ENCODE assay signal across 7 cellular contexts in genomic region chr20:49783021-49783420, GRCh38. TPM values are rescaled to one million over a fixed set of nuclear protein-coding genes. Genes with fewer than 3 reads are reported as not detected.
DNase-seq lines count a peak whose midpoint lies in the region; ATAC-seq, FAIRE-seq and TF ChIP-seq lines count a peak whose summit lies in the region.
"Not testable (repeated sequence)": the region's sequence is repeated elsewhere in the genome, so short reads cannot be mapped to it uniquely, and the experiment has no call there.

No MANE protein-coding gene starts in this region.

- not testable (repeated sequence) for TF ChIP-seq RAD21 in K562 (CRISPR knock-in tag; conservative IDR thresholded peaks at IDR 0.05 in 1 of 2, IDR thresholded peaks at IDR 0.05 in 1 of 2); HepG2 (CRISPR knock-in tag; IDR thresholded peaks at IDR 0.05)

- not testable (repeated sequence) for H3K4me3 ChIP-seq in ACC112 (ENCODE audit: low read depth, low read length); SU-DHL-6 (ENCODE audit: insufficient read depth, low read length, poor library complexity, severe bottlenecking); K562; HepG2 (replicated peaks in 1 of 3; ENCODE audit: insufficient read depth in 1 of 3, low read depth in 2 of 3, low read length in 3 of 3); neural progenitor cell; trophoblast cell (ENCODE audit: low read depth, low read length)

- H3K4me2 ChIP-seq in H9 (ENCODE audit: insufficient read depth, insufficient read length, low read length); SU-DHL-6 (ENCODE audit: low read depth, low read length, poor library complexity, severe bottlenecking); K562 (ENCODE audit: insufficient read depth, low read length); HepG2 (ENCODE audit: low read depth, low read length); neural progenitor cell; trophoblast cell (ENCODE audit: low read length): not testable (repeated sequence)

- not testable (repeated sequence) for H4K91ac ChIP-seq in H9 (ENCODE audit: insufficient read length, low read depth, low read length); trophoblast cell (ENCODE audit: low read depth, low read length)

- in situ Hi-C loops in K562 (cut with MboI); HepG2 (cut with HindIII; ENCODE audit: extremely low pct_ligation_motif_present, low pct_unique_long_range_greater_than_20kb): not testable (repeated sequence)

- not testable (repeated sequence) for H3T11ph ChIP-seq in H9 (ENCODE audit: low read length)

- intact Hi-C loops in K562 (cut with micrococcal nuclease); HepG2 (cut with micrococcal nuclease; ENCODE audit: unreplicated experiment): not testable (repeated sequence)

- H3K27me3 ChIP-seq in ACC112 (ENCODE audit: insufficient read depth, low read length); H9 (ENCODE audit: insufficient read depth, low read length); SU-DHL-6 (ENCODE audit: low read length); K562 (ENCODE audit: control insufficient read depth in 2 of 2, insufficient read depth in 2 of 2, low read length in 2 of 2); HepG2 (ENCODE audit: control insufficient read depth in 1 of 2, insufficient read depth in 2 of 2, low read length in 2 of 2); neural progenitor cell; trophoblast cell (ENCODE audit: insufficient read depth, low read length): not testable (repeated sequence)

- H2AK5ac ChIP-seq in H9 (ENCODE audit: insufficient read length, low read length); trophoblast cell (ENCODE audit: low read length): not testable (repeated sequence)

- not testable (repeated sequence) for BruUV-seq in K562 (replicated peaks; lab: Mats Ljungman, UMichigan); HepG2 (replicated peaks; lab: Mats Ljungman, UMichigan)

- H3K4ac ChIP-seq in H9 (ENCODE audit: low read depth, low read length); trophoblast cell (ENCODE audit: low read depth, low read length): not testable (repeated sequence)

- not testable (repeated sequence) for H3K27ac ChIP-seq in ACC112 (ENCODE audit: low read depth, low read length); H9 (ENCODE audit: insufficient read length, low read depth, low read length); HepG2 (ENCODE audit: extremely low read length, insufficient read depth, low read length); neural progenitor cell; trophoblast cell (ENCODE audit: low read depth, low read length)
- H3K27ac ChIP-seq in SU-DHL-6 (ENCODE audit: low read depth, low read length): peak overlapping the region; percentile 37; the same call in 1 of the 2 replicates
- peak overlapping the region; percentile 33; the same call in 1 of the 3 replicates for H3K27ac ChIP-seq in K562 (ENCODE audit: extremely low read depth, low read depth, low read length)

- TF ChIP-seq POLR2A in K562 (conservative IDR thresholded peaks at IDR 0.05); HepG2 (IDR thresholded peaks at IDR 0.05; ENCODE audit: insufficient read depth in 1 of 2, low read depth in 2 of 2, low read length in 2 of 2): not testable (repeated sequence)

- not testable (repeated sequence) for H3K9me2 ChIP-seq in SU-DHL-6 (replicated peaks; ENCODE audit: insufficient read depth, low read length)

- H3K18ac ChIP-seq in H9 (ENCODE audit: insufficient read length, low read depth, low read length); trophoblast cell (ENCODE audit: low read length): not testable (repeated sequence)

- not testable (repeated sequence) for H4K5ac ChIP-seq in H9 (ENCODE audit: insufficient read length, low read depth, low read length)

- H3K9me1 ChIP-seq in K562 (ENCODE audit: control insufficient read depth, insufficient read depth, low read length): not testable (repeated sequence)

- H3K27me3 Mint-ChIP-seq in H9 (ENCODE audit: low read depth): not testable (repeated sequence)
- peaks cover 10% of the 10 kb centered on the region for H3K27me3 Mint-ChIP-seq in neural progenitor cell (ENCODE audit: insufficient read depth, low read depth)

- not testable (repeated sequence) for H3K36me3 ChIP-seq in ACC112 (ENCODE audit: insufficient read depth, low read length); SU-DHL-6 (ENCODE audit: low read length); K562 (ENCODE audit: control insufficient read depth, insufficient read depth, low read length); HepG2 (replicated peaks in 1 of 2; ENCODE audit: control insufficient read depth in 1 of 2, insufficient read depth in 2 of 2, low read length in 2 of 2); neural progenitor cell; trophoblast cell (ENCODE audit: control insufficient read depth in 1 of 2, insufficient read depth in 2 of 2, low read length in 2 of 2)

- not testable (repeated sequence) for TF ChIP-seq CTCF in H9 (conservative IDR thresholded peaks at IDR 0.05); SU-DHL-6 (IDR thresholded peaks at IDR 0.05; ENCODE audit: insufficient read depth, low read length, poor library complexity, severe bottlenecking); K562 (IDR thresholded peaks at IDR 0.05 in 2 of 3, conservative IDR thresholded peaks at IDR 0.05 in 1 of 3; ENCODE audit: insufficient read depth in 2 of 3, low read depth in 1 of 3, low read length in 3 of 3); HepG2 (CRISPR knock-in tag; IDR thresholded peaks at IDR 0.05); neural progenitor cell (IDR thresholded peaks at IDR 0.05)

- H3K23ac ChIP-seq in H9 (ENCODE audit: insufficient read length, low read depth, low read length); trophoblast cell (ENCODE audit: low read length): not testable (repeated sequence)

- H3K9me3 ChIP-seq in H9 (ENCODE audit: control insufficient read depth, low read depth, low read length); SU-DHL-6 (ENCODE audit: insufficient read depth, low read length); K562 (replicated peaks; ENCODE audit: control insufficient read depth, insufficient read depth, low read depth, low read length); HepG2 (ENCODE audit: low read length); neural progenitor cell (ENCODE audit: low read depth); trophoblast cell (ENCODE audit: insufficient read depth, low read depth, low read length): not testable (repeated sequence)

- H3F3A ChIP-seq in SU-DHL-6 (ENCODE audit: insufficient read depth): peaks cover 36% of the 10 kb centered on the region
- not testable (repeated sequence) for H3F3A ChIP-seq in neural progenitor cell (ENCODE audit: low read depth)

- not testable (repeated sequence) for H4K12ac ChIP-seq in trophoblast cell (ENCODE audit: low read depth, low read length)

- H3K9ac ChIP-seq in H9 (ENCODE audit: extremely low read depth, insufficient read length, low read length); SU-DHL-6 (ENCODE audit: low read length); HepG2 (ENCODE audit: insufficient read depth, low read depth, low read length); neural progenitor cell; trophoblast cell (ENCODE audit: low read length): not testable (repeated sequence)
- peak overlapping the region in 1 of 2 experiments; percentile 55; a peak in 1 of 4 replicates for H3K9ac ChIP-seq in K562 (ENCODE audit: insufficient read depth in 1 of 2, low read depth in 2 of 2, low read length in 2 of 2)

- not testable (repeated sequence) for H3K4me3 Mint-ChIP-seq in H9, neural progenitor cell

- WGBS in H9 (ENCODE audit: extremely low coverage, insufficient read length, low lambda C conversion rate): no CpG with 5 or more reads among the region's 7 CpGs
- WGBS in K562 (ENCODE audit: insufficient coverage, low coverage, missing lambda C conversion rate): 87% methylated on average over 7 of the region's 7 CpGs
- WGBS in HepG2 (ENCODE audit: low lambda C conversion rate): 71% methylated on average over 7 of the region's 7 CpGs
- no CpG with 5 or more reads among the region's 7 CpGs for WGBS in trophoblast cell (ENCODE audit: extremely low coverage, insufficient coverage, insufficient read length)

- POLR2A ChIA-PET in K562 (lab: Yijun Ruan, JAX) (interaction anchor here (0.7 to 1.6 kb wide), 2 partner anchors 18 to 933 kb away, joined by 4 read pairs; no protein-coding TSS in a partner anchor), HepG2 (lab: Yijun Ruan, JAX) (interaction anchor here (0.6 to 1.9 kb wide), 4 partner anchors 13 to 133 kb away, joined by 3 to 4 read pairs (median 3); partner anchors contain the start of gene SLC9A8)

- CTCF ChIA-PET in K562 (lab: Yijun Ruan, JAX; ENCODE audit: low intra/inter-chr PET ratio); HepG2 (lab: Yijun Ruan, JAX; ENCODE audit: low intra/inter-chr PET ratio, low total read pairs): not testable (repeated sequence)

- not testable (repeated sequence) for ATAC-seq in K562
- peak; percentile 26; the same call in 1 of the 3 replicates for ATAC-seq in HepG2

- not testable (repeated sequence) for H3K36me3 Mint-ChIP-seq in H9 (ENCODE audit: insufficient read depth in 1 of 3, low read depth in 3 of 3); neural progenitor cell

- not testable (repeated sequence) for H2BK12ac ChIP-seq in H9 (ENCODE audit: insufficient read length, low read depth, low read length); trophoblast cell (ENCODE audit: low read length)

- not testable (repeated sequence) for H3K79me2 ChIP-seq in ACC112 (ENCODE audit: control insufficient read depth, insufficient read depth, low read length, unreplicated experiment); H9 (ENCODE audit: insufficient read depth, low read length); SU-DHL-6 (ENCODE audit: insufficient read depth, low read length); K562 (ENCODE audit: control insufficient read depth, insufficient read depth, low read length); HepG2 (ENCODE audit: insufficient read depth, low read length); neural progenitor cell (ENCODE audit: low read depth); trophoblast cell (ENCODE audit: control insufficient read depth, insufficient read depth, low read length, poor library complexity)

- not testable (repeated sequence) for DNase-seq in H9; K562 (ENCODE audit: extremely low read depth in 1 of 4, low spot score in 3 of 4); HepG2 (ENCODE audit: low spot score); neural progenitor cell (ENCODE audit: low spot score); trophoblast cell

- not testable (repeated sequence) for TF ChIP-seq EP300 in K562 (IDR thresholded peaks at IDR 0.05; ENCODE audit: low read length); HepG2 (IDR thresholded peaks at IDR 0.05; ENCODE audit: low read depth in 2 of 2, low read length in 2 of 2); HepG2 (CRISPR knock-in tag; IDR thresholded peaks at IDR 0.05; ENCODE audit: borderline replicate concordance)

- not testable (repeated sequence) for H3K23me2 ChIP-seq in H9 (ENCODE audit: insufficient read length, low read depth, low read length, poor library complexity, severe bottlenecking)

- FAIRE-seq in K562 (lab: Jason Lieb, UNC); HepG2 (lab: Jason Lieb, UNC): not testable (repeated sequence)

- not testable (repeated sequence) for H3K9me3 Mint-ChIP-seq in H9, neural progenitor cell

- H3K14ac ChIP-seq in H9 (ENCODE audit: insufficient read depth, low read length); trophoblast cell (ENCODE audit: low read length): not testable (repeated sequence)

- H3K27ac Mint-ChIP-seq in H9 (peak overlapping the region; percentile 6 to 92 (median 40); a peak in 2 of 7 replicates), neural progenitor cell (peak overlapping the region; percentile 75)

- H2BK120ac ChIP-seq in H9 (ENCODE audit: low read depth, low read length, poor library complexity, severe bottlenecking): not testable (repeated sequence)
- H2BK120ac ChIP-seq in trophoblast cell (ENCODE audit: insufficient read depth, low read length, poor library complexity): peak overlapping the region; percentile 22

- H2AFZ ChIP-seq in ACC112 (ENCODE audit: low read length, unreplicated experiment) (peak overlapping the region; percentile 25), K562 (ENCODE audit: low read depth, low read length) (peak overlapping the region; percentile 51)
- H2AFZ ChIP-seq in H9 (ENCODE audit: low read length); SU-DHL-6 (ENCODE audit: low read depth, low read length, severe bottlenecking); HepG2 (ENCODE audit: low read length); neural progenitor cell (replicated peaks); trophoblast cell (ENCODE audit: insufficient read depth, low read length, poor library complexity): not testable (repeated sequence)

- not testable (repeated sequence) for H4K20me1 ChIP-seq in H9 (ENCODE audit: control insufficient read depth, insufficient read depth, insufficient read length); SU-DHL-6 (ENCODE audit: low read depth, low read length); K562 (replicated peaks; ENCODE audit: control insufficient read depth, insufficient read depth, low read length); HepG2 (ENCODE audit: insufficient read depth, low read length); neural progenitor cell (ENCODE audit: low read depth)

- not testable (repeated sequence) for H3K56ac ChIP-seq in H9 (ENCODE audit: insufficient read length, low read depth, low read length)

- not testable (repeated sequence) for H3K4me1 Mint-ChIP-seq in H9, neural progenitor cell

- not testable (repeated sequence) for H4K8ac ChIP-seq in H9 (replicated peaks; ENCODE audit: insufficient read length, low read depth, low read length); trophoblast cell (ENCODE audit: low read depth, low read length)

- not testable (repeated sequence) for H3K4me1 ChIP-seq in ACC112 (ENCODE audit: control insufficient read depth, insufficient read depth, low read length, unreplicated experiment); H9 (ENCODE audit: insufficient read depth, low read length); neural progenitor cell; trophoblast cell (ENCODE audit: control insufficient read depth in 1 of 2, insufficient read depth in 2 of 2, low read length in 2 of 2)
- peaks cover 10 to 15% of the 10 kb centered on the region in 2 experiments for H3K4me1 ChIP-seq in K562 (replicated peaks in 1 of 2; ENCODE audit: control insufficient read depth in 2 of 2, insufficient read depth in 2 of 2, low read length in 2 of 2)
- peaks cover 26% of the 10 kb centered on the region for H3K4me1 ChIP-seq in HepG2 (ENCODE audit: insufficient read depth, low read length)

- not testable (repeated sequence) for H3K79me1 ChIP-seq in H9 (ENCODE audit: insufficient read depth, low read depth, low read length, poor library complexity, severe bottlenecking); trophoblast cell (ENCODE audit: low read length)

- H2BK20ac ChIP-seq in H9 (ENCODE audit: low read depth, low read length, poor library complexity, severe bottlenecking): not testable (repeated sequence)

- H2BK5ac ChIP-seq in H9 (ENCODE audit: insufficient read length, low read length); trophoblast cell (ENCODE audit: low read depth, low read length, poor library complexity): not testable (repeated sequence)

- not testable (repeated sequence) for H2BK15ac ChIP-seq in H9 (ENCODE audit: low read depth, low read length)

RNA-seq across cellular contexts. Expression of gene SLC9A8, which starts 29.6 kb away (rescaled TPM):
- total RNA-seq in H9 (2021): 7.5 and 7.9 TPM in 2 replicates
- 30.2 and 34.7 TPM in 2 replicates for total RNA-seq in K562 (2011; cell fraction: chromatin; rRNA removed; ENCODE audit: low replicate concordance)
- 26.8 and 36.1 TPM in 2 replicates for total RNA-seq in K562 (2011; cell fraction: nucleolus; rRNA removed)
- 19.1 and 25.0 TPM in 2 replicates for total RNA-seq in K562 (2011; cell fraction: nucleoplasm; rRNA removed)
- total RNA-seq in K562 (2014; rRNA removed): 5.0 and 11.7 TPM in 2 replicates
- total RNA-seq in K562 (2014; rRNA removed; fragmentation: Illumina TruSeq; extraction: Trizol): 4.9 and 5.9 TPM in 2 replicates
- 4.9 and 9.7 TPM in 2 replicates for total RNA-seq in K562 (2015; rRNA removed; fragmentation: Illumina TruSeq; extraction: Trizol)
- total RNA-seq in K562 (2021): 8.0 and 8.8 TPM in 2 replicates
- 2.9 and 4.4 TPM in 2 replicates for polyA plus RNA-seq in K562 (2011; rRNA removed)
- 2.6 TPM in 2 replicates for polyA plus RNA-seq in K562 (2011; cell fraction: cytosol; rRNA removed)
- 16.6 and 24.2 TPM in 2 replicates for polyA plus RNA-seq in K562 (2011; cell fraction: nucleus; rRNA removed)
- polyA plus RNA-seq in K562 (2012): 5.3 and 9.7 TPM in 2 replicates
- polyA plus RNA-seq in K562 (2014; fragmentation: Illumina TruSeq; extraction: Trizol): 5.7 and 6.3 TPM in 2 replicates
- polyA plus RNA-seq in K562 (2014; fragmentation: Nextera tagmentation; extraction: Ambion mirVana): under 1 TPM; 0.56 to 0.76 TPM
- 4.7 and 5.4 TPM in 2 replicates for polyA plus RNA-seq in K562 (2014; rRNA removed)
- 16.2 and 17.9 TPM in 2 replicates for polyA minus RNA-seq in K562 (2011; rRNA and poly(A)+ RNA removed)
- polyA minus RNA-seq in K562 (2011; cell fraction: cytosol; rRNA and poly(A)+ RNA removed): 1.8 and 3.2 TPM in 2 replicates
- polyA minus RNA-seq in K562 (2011; cell fraction: nucleus; rRNA and poly(A)+ RNA removed): 17.5 and 25.3 TPM in 2 replicates
- total RNA-seq in HepG2 (2016; rRNA removed; fragmentation: Illumina TruSeq; extraction: Trizol): 2.6 and 7.4 TPM in 2 replicates
- 1.6 TPM in 2 replicates for total RNA-seq in HepG2 (2016; cell fraction: cytosol; rRNA removed; fragmentation: Illumina TruSeq; extraction: Trizol; ENCODE audit: low read depth)
- 2.1 and 7.4 TPM in 2 replicates for total RNA-seq in HepG2 (2016; cell fraction: insoluble cytoplasmic fraction; rRNA removed; fragmentation: Illumina TruSeq; extraction: Trizol)
- 2.2 and 2.6 TPM in 2 replicates for total RNA-seq in HepG2 (2016; cell fraction: membrane; rRNA removed; fragmentation: Illumina TruSeq; extraction: Trizol)
- 13.8 and 19.0 TPM in 2 replicates for total RNA-seq in HepG2 (2016; cell fraction: nucleus; rRNA removed; fragmentation: Illumina TruSeq; extraction: Trizol)
- 4.1 and 4.7 TPM in 2 replicates for polyA plus RNA-seq in HepG2 (2011; rRNA removed)
- 1.4 and 1.8 TPM in 2 replicates for polyA plus RNA-seq in HepG2 (2011; cell fraction: cytosol; rRNA removed)
- 17.3 and 20.8 TPM in 2 replicates for polyA plus RNA-seq in HepG2 (2011; cell fraction: nucleus; rRNA removed)
- 5.9 and 6.1 TPM in 2 replicates for polyA plus RNA-seq in HepG2 (2012)
- 0.68 and 0.75 TPM in 2 replicates for polyA plus RNA-seq in HepG2 (2016; cell fraction: cytosol; fragmentation: Illumina TruSeq; extraction: Trizol; ENCODE audit: low read depth)
- 1.7 and 2.2 TPM in 2 replicates for polyA plus RNA-seq in HepG2 (2016; cell fraction: insoluble cytoplasmic fraction; fragmentation: Illumina TruSeq; extraction: Trizol; ENCODE audit: low read depth)
- polyA plus RNA-seq in HepG2 (2016; cell fraction: membrane; fragmentation: Illumina TruSeq; extraction: Trizol; ENCODE audit: low read depth): 1.2 and 1.5 TPM in 2 replicates
- polyA plus RNA-seq in HepG2 (2016; cell fraction: nucleus; fragmentation: Illumina TruSeq; extraction: Trizol; ENCODE audit: insufficient read depth, low read depth): 21.2 and 22.1 TPM in 2 replicates
- polyA minus RNA-seq in HepG2 (2011; rRNA and poly(A)+ RNA removed; ENCODE audit: low replicate concordance): 25.8 and 28.2 TPM in 2 replicates
- polyA minus RNA-seq in HepG2 (2011; cell fraction: cytosol; rRNA and poly(A)+ RNA removed): 0.88 and 2.2 TPM in 2 replicates
- polyA minus RNA-seq in HepG2 (2011; cell fraction: nucleus; rRNA and poly(A)+ RNA removed): 26.4 and 27.8 TPM in 2 replicates
- 4.1 and 6.3 TPM in 2 replicates for total RNA-seq in neural progenitor cell (ENCODE audit: low replicate concordance)
- polyA plus RNA-seq in trophoblast cell (2013): 3.5 TPM in 2 replicates
